ENCODE assay signal across 9 cellular contexts in the genomic region with DNA sequence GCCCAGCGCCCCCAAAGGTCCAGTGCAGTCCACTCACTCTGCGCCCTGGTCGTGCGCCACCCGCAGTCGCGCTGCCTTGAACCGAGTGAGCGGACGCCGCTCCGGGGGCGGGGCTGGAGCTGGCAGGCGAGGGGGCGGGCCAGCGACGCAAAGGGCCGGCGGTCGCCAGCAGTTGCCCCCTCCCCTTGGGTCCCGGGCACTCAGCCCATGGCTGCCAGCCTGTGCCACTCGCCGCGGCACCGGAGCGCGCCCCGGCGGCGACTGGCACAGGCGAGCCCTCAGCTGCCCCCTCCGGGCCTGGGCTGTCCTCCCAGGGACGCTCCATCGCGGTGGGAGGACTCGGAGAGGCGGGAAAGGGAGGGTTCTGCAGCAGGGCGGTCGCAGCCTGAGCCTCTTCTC. TPM values are rescaled to one million over a fixed set of nuclear protein-coding genes. Genes with fewer than 3 reads are reported as not detected.
DNase-seq lines count a peak whose midpoint lies in the region; ATAC-seq and TF ChIP-seq lines count a peak whose summit lies in the region.
"Had no signal": no experiment of that assay in that cellular context is flagged by ENCODE, and none has a peak within 500 bp of the region (broad histone marks: within the 10 kb centered on the region; RNA-seq: fewer than 3 reads in every experiment).

TSS of gene S1PR5 (minus strand) at position 87 of the 399 bp plus-strand sequence. CDS start 2,436 bp downstream, outside the sequence.

- H3K9me3 ChIP-seq in right lobe of liver: no peaks in the 10 kb centered on the region

- no peak within 1 kb of the TSS for H3K27ac ChIP-seq in right lobe of liver
- H3K27ac ChIP-seq in urinary bladder (ENCODE audit: low read depth): peak within 1 kb of the TSS; percentile 30
- H3K27ac ChIP-seq: C4-2B had no signal

- DNase-seq in DMS79 treated with DMSO at 0.1 percent for 48 hours (lab: John Stamatoyannopoulos, UW) (peak; percentile 38), DMS79 (lab: John Stamatoyannopoulos, UW) (no peak), NCI-H2196 (lab: John Stamatoyannopoulos, UW; ENCODE audit: unreplicated experiment) (peak; percentile 85), cardiac fibroblast (ENCODE audit: low read depth in 2 of 2) (no peak), right lobe of liver (peak in 1 of 3 donors; percentile 32), NCI-H526 treated with DMSO at 0.1 percent for 48 hours (lab: John Stamatoyannopoulos, UW) (no peak), KG1 (lab: John Stamatoyannopoulos, UW) (no peak)

- TF ChIP-seq CTCF in cardiac fibroblast (IDR thresholded peaks at IDR 0.05; ENCODE audit: low read depth, low read length) (no peak), right lobe of liver (IDR thresholded peaks at IDR 0.05) (no peak)

- peaks cover 0 to 6% (median 0%) of the 10 kb centered on the region in 4 donors for H3K4me1 ChIP-seq in right lobe of liver
- H3K4me1 ChIP-seq in urinary bladder (ENCODE audit: insufficient read depth): peaks cover 2% of the 10 kb centered on the region

- TF ChIP-seq POLR2A in right lobe of liver (IDR thresholded peaks at IDR 0.05): no peak

- H3K36me3 ChIP-seq in right lobe of liver (no peaks in the 10 kb centered on the region), urinary bladder (ENCODE audit: insufficient read depth) (no peaks in the 10 kb centered on the region)

- peaks cover 0 to 21% of the 10 kb centered on the region in 2 donors for H3K27me3 ChIP-seq in right lobe of liver

- peak within 1 kb of the TSS; percentile 49 to 56 for H3K4me3 ChIP-seq in cardiac fibroblast (replicated peaks in 1 of 2; ENCODE audit: low read depth in 2 of 2, low read length in 2 of 2)
- H3K4me3 ChIP-seq in right lobe of liver: peak within 1 kb of the TSS in 2 of 3 donors; percentile 15 to 40
- peak within 1 kb of the TSS; percentile 38 for H3K4me3 ChIP-seq in urinary bladder (ENCODE audit: low read depth, low read length)

- 0% methylated on average over 6 of the region's 39 CpGs for WGBS in right lobe of liver (ENCODE audit: insufficient coverage, low coverage, low lambda C conversion rate, missing lambda C conversion rate)
- WGBS in urinary bladder: under 1% methylated on average over 39 of the region's 39 CpGs

- intact Hi-C loops in right lobe of liver (cut with DNase I): no loop called here

- peak; percentile 36 to 58 (median 47) for ATAC-seq in right lobe of liver

RNA-seq across cellular contexts. Expression of gene S1PR5, which starts in this region (rescaled TPM):
- total RNA-seq in right lobe of liver: under 1 TPM in 5 of 6 experiments, not detected in 1; 0.20 to 0.43 (median 0.35) TPM
- total RNA-seq in urinary bladder: 3.2 TPM
- polyA plus RNA-seq in urinary bladder: 1.8 TPM

Comparison
In these comparisons a context has a peak if more than half of its experiments do, and no peak if none do; other contexts are left out.
1. DNase-seq: peak in DMS79 treated with DMSO at 0.1 percent for 48 hours (single experiment) and NCI-H2196 (single experiment); none in DMS79 (single experiment), cardiac fibroblast (0 of 2), NCI-H526 treated with DMSO at 0.1 percent for 48 hours (single experiment) and KG1 (single experiment).
2. Peak in ATAC-seq and H3K4me3 ChIP-seq in right lobe of liver; RNA of the gene not detected or under 1 TPM.
3. Peak in every context shown above with its lines, with median percentiles within 50 percentile points of each other: H3K4me3 ChIP-seq.